In the genomic region with DNA sequence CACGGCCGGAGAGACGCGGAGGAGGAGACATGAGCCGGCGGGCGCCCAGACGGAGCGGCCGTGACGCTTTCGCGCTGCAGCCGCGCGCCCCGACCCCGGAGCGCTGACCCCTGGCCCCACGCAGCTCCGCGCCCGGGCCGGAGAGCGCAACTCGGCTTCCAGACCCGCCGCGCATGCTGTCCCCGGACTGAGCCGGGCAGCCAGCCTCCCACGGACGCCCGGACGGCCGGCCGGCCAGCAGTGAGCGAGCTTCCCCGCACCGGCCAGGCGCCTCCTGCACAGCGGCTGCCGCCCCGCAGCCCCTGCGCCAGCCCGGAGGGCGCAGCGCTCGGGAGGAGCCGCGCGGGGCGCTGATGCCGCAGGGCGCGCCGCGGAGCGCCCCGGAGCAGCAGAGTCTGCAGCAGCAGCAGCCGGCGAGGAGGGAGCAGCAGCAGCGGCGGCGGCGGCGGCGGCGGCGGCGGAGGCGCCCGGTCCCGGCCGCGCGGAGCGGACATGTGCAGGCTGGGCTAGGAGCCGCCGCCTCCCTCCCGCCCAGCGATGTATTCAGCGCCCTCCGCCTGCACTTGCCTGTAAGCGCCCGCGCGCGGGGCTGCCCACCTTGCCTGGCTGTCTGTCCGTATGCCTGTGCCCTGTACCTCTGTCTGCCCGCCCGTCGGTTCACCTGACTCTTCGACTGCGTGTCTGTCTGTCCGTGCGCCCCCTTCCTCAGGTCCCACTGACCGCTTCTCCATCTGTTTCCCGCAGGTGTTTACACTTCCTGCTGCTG, we compare ENCODE assay signal across 8 cellular contexts. TPM values are rescaled to one million over a fixed set of nuclear protein-coding genes. Genes with fewer than 3 reads are reported as not detected.
DNase-seq lines count a peak whose midpoint lies in the region; ATAC-seq and TF ChIP-seq lines count a peak whose summit lies in the region.

No MANE protein-coding gene starts in this region.

- no peaks in the 10 kb centered on the region for H3K9me3 ChIP-seq in BLaER1
- no peaks in the 10 kb centered on the region for H3K9me3 ChIP-seq in IMR-90 (ENCODE audit: control insufficient read depth, insufficient read depth, low read length)
- H3K9me3 ChIP-seq in parathyroid adenoma (ENCODE audit: control insufficient read depth, low read length): no peaks in the 10 kb centered on the region

- no peak overlapping the region for H3K18ac ChIP-seq in IMR-90 (ENCODE audit: low read depth, low read length)

- dilution Hi-C loops in IMR-90 (cut with HindIII; ENCODE audit: low sequenced_read_pairs, unreplicated experiment): no loop called here

- DNase-seq in IMR-90 (peak; percentile 29), glomerular visceral epithelial cell (ENCODE audit: extremely low spot score) (peak; percentile 36), OCI-M1 (lab: John Stamatoyannopoulos, UW) (no peak), middle frontal gyrus (ENCODE audit: extremely low spot score, low spot score) (no peak)
- DNase-seq in activated CD8-positive, alpha-beta memory T cell treated with anti-CD3 and anti-CD28 coated beads, Interleukin-2, amount 50 U/mL, for 48 hours: peak; percentile 65

- 7% methylated on average over 44 of the region's 99 CpGs; no CpG with 5 or more reads in 1 of the 2 experiments for WGBS in IMR-90 (ENCODE audit: extremely low coverage in 2 of 2, insufficient read length in 1 of 2), 2 experiments

- CTCF ChIA-PET in IMR-90 (lab: Yijun Ruan, JAX): interaction anchor here (1.0 to 2.6 kb wide), 13 partner anchors 64 to 492 kb away, joined by 3 to 13 read pairs (median 5); no protein-coding TSS in a partner anchor

- intact Hi-C loops in IMR-90 (cut with micrococcal nuclease): loop anchor here (2.0 to 10.0 kb wide), 4 partner anchors 102 to 767 kb away; a partner anchor contains a TSS

- TF ChIP-seq CTCF in IMR-90 (conservative IDR thresholded peaks at IDR 0.05; ENCODE audit: low read depth, low read length) (peak; percentile 10; the same call in 1 of the 2 replicates), parathyroid adenoma (IDR thresholded peaks at IDR 0.05) (no peak)

- no peak overlapping the region for H2BK120ac ChIP-seq in IMR-90 (ENCODE audit: low read depth, low read length)

- no peak overlapping the region for H2AK9ac ChIP-seq in IMR-90 (replicated peaks; ENCODE audit: low read depth, low read length, poor library complexity)

- ATAC-seq in GM19035 (IDR thresholded peaks at IDR 0.05; ENCODE audit: unreplicated experiment) (peak; percentile 44), IMR-90 (ENCODE audit: low read depth) (peak; percentile 21)

- no peak overlapping the region for H2BK15ac ChIP-seq in IMR-90 (ENCODE audit: low read depth, low read length)

- H3K14ac ChIP-seq in IMR-90 (replicated peaks; ENCODE audit: low read depth, low read length): no peak overlapping the region

- in situ Hi-C loops in IMR-90 (cut with MboI; ENCODE audit: low sequenced_read_pairs): loop anchor here (5.0 to 25.0 kb wide), 4 partner anchors 487 to 867 kb away; a partner anchor contains a TSS

- H3K4me2 ChIP-seq in BLaER1: peak overlapping the region; percentile 100
- peak overlapping the region; percentile 62; the same call in 1 of the 2 replicates for H3K4me2 ChIP-seq in IMR-90 (ENCODE audit: low read depth, low read length)
- H3K4me2 ChIP-seq in parathyroid adenoma (ENCODE audit: low read length): peak overlapping the region; percentile 83

- H4K8ac ChIP-seq in IMR-90 (ENCODE audit: low read depth in 2 of 2, low read length in 2 of 2): no peak overlapping the region

- no peaks in the 10 kb centered on the region for H3K9me1 ChIP-seq in IMR-90 (ENCODE audit: insufficient read depth, low read length)

- peaks cover 87% of the 10 kb centered on the region for H4K20me1 ChIP-seq in BLaER1
- peaks cover 41% of the 10 kb centered on the region for H4K20me1 ChIP-seq in IMR-90 (ENCODE audit: insufficient read depth, low read length)

- no peak overlapping the region for H3K4ac ChIP-seq in IMR-90 (ENCODE audit: low read depth, low read length)

- BruUV-seq in IMR-90 (replicated peaks; lab: Mats Ljungman, UMichigan): no TSS peak

- peak overlapping the region; percentile 48 for H3K9ac ChIP-seq in BLaER1
- no peak overlapping the region for H3K9ac ChIP-seq in IMR-90 (ENCODE audit: low read depth, low read length)
- no peak overlapping the region for H3K9ac ChIP-seq in parathyroid adenoma

- H3K27me3 ChIP-seq in BLaER1 (peaks cover 47% of the 10 kb centered on the region), IMR-90 (ENCODE audit: control insufficient read depth, insufficient read depth, low read length) (no peaks in the 10 kb centered on the region; the same call in 1 of the 2 replicates), parathyroid adenoma (ENCODE audit: control insufficient read depth, insufficient read depth, low read length) (no peaks in the 10 kb centered on the region)

- no peak overlapping the region for H3K56ac ChIP-seq in IMR-90 (ENCODE audit: extremely low read depth, insufficient read depth, low read length)

- H4K91ac ChIP-seq in IMR-90 (ENCODE audit: insufficient read depth, low read depth, low read length): no peak overlapping the region

- POLR2A ChIA-PET in IMR-90 (lab: Charles Lee; ENCODE audit: unreplicated experiment): no interaction called here

- TF ChIP-seq RAD21 in IMR-90 (IDR thresholded peaks at IDR 0.05; ENCODE audit: low read length): peak; percentile 11; the same call in 1 of the 2 replicates

- H2AK5ac ChIP-seq in IMR-90 (ENCODE audit: low read depth, low read length): no peak overlapping the region

- no peak for TF ChIP-seq POLR2A in IMR-90 (IDR thresholded peaks at IDR 0.05; ENCODE audit: low read depth, low read length)

- no peak overlapping the region for H3K27ac ChIP-seq in BLaER1
- no peak overlapping the region for H3K27ac ChIP-seq in IMR-90 (ENCODE audit: insufficient read depth, low read length)
- H3K27ac ChIP-seq in parathyroid adenoma: no peak overlapping the region

- H2BK5ac ChIP-seq in IMR-90 (ENCODE audit: low read depth, low read length, poor library complexity, severe bottlenecking): no peak overlapping the region

- H3K23ac ChIP-seq in IMR-90 (ENCODE audit: low read depth, low read length): no peak overlapping the region

- H3K79me1 ChIP-seq in IMR-90 (ENCODE audit: low read depth in 1 of 2, low read length in 2 of 2): no peaks in the 10 kb centered on the region; a peak in 1 of 4 replicates

- H3K36me3 ChIP-seq in BLaER1 (no peaks in the 10 kb centered on the region), IMR-90 (ENCODE audit: control insufficient read depth, insufficient read depth, low read length) (peaks cover 2% of the 10 kb centered on the region; the same call in 1 of the 2 replicates), parathyroid adenoma (ENCODE audit: control insufficient read depth, insufficient read depth, low read length) (no peaks in the 10 kb centered on the region)

- H2AFZ ChIP-seq in IMR-90 (replicated peaks; ENCODE audit: low read length, poor library complexity) (peak overlapping the region; percentile 56), parathyroid adenoma (peak overlapping the region; percentile 53)

- H3K4me3 ChIP-seq in BLaER1 (peak overlapping the region; percentile 73), IMR-90 (ENCODE audit: insufficient read depth, low read depth, low read length) (peak overlapping the region; percentile 34), parathyroid adenoma (ENCODE audit: low read depth, low read length) (no peak overlapping the region)

- no peak overlapping the region for H2BK20ac ChIP-seq in IMR-90 (ENCODE audit: low read depth, low read length)

- no peak overlapping the region for H4K5ac ChIP-seq in IMR-90 (ENCODE audit: low read depth, low read length)

- H3K4me1 ChIP-seq in BLaER1: peaks cover 23% of the 10 kb centered on the region
- peaks cover 2% of the 10 kb centered on the region; the same call in 1 of the 2 replicates for H3K4me1 ChIP-seq in IMR-90 (ENCODE audit: control insufficient read depth, insufficient read depth, low read length)
- peaks cover 12% of the 10 kb centered on the region for H3K4me1 ChIP-seq in parathyroid adenoma

- no peaks in the 10 kb centered on the region for H3K79me2 ChIP-seq in parathyroid adenoma

TF ChIP-seq in IMR-90, 13 proteins besides CTCF, POLR2A, EP300 and RAD21 (continues in another document):
- TF ChIP-seq MAZ (IDR thresholded peaks at IDR 0.05; ENCODE audit: borderline replicate concordance, low read depth, low read length) (no peak), BHLHE40 (IDR thresholded peaks at IDR 0.05; ENCODE audit: low read depth, low read length) (no peak), MXI1 (IDR thresholded peaks at IDR 0.05; ENCODE audit: borderline replicate concordance, low read depth, low read length) (no peak), MAFK (IDR thresholded peaks at IDR 0.05; ENCODE audit: low read depth, low read length) (no peak), RFX5 (IDR thresholded peaks at IDR 0.05; ENCODE audit: low read depth, low read length) (no peak), CEBPB (IDR thresholded peaks at IDR 0.05; ENCODE audit: low read depth, low read length) (no peak), FOS (IDR thresholded peaks at IDR 0.05; ENCODE audit: low read depth, low read length) (no peak), RCOR1 (IDR thresholded peaks at IDR 0.05; ENCODE audit: insufficient replicate concordance, low read length) (no peak), CHD1 (IDR thresholded peaks at IDR 0.05; ENCODE audit: low read depth, low read length) (no peak), NFE2L2 (IDR thresholded peaks at IDR 0.05; ENCODE audit: low read depth, low read length) (no peak)
- TF ChIP-seq, protein P1, sequence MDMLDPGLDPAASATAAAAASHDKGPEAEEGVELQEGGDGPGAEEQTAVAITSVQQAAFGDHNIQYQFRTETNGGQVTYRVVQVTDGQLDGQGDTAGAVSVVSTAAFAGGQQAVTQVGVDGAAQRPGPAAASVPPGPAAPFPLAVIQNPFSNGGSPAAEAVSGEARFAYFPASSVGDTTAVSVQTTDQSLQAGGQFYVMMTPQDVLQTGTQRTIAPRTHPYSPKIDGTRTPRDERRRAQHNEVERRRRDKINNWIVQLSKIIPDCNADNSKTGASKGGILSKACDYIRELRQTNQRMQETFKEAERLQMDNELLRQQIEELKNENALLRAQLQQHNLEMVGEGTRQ (IDR thresholded peaks at IDR 0.05; ENCODE audit: low read depth, low read length): no peak

RNA-seq across cellular contexts. Expression of a gene that starts 0.4 kb away (rescaled TPM):
- total RNA-seq in IMR-90 (2012; rRNA removed): under 0.01 TPM in 1 of 2 replicates, not detected in the other
- polyA plus RNA-seq in IMR-90 (2012; rRNA removed): 0.15 and 0.22 TPM in 2 replicates
- polyA plus RNA-seq in IMR-90 (2012; cell fraction: cytosol; rRNA removed): 0.11 TPM in 1 of 2 replicates, not detected in the other
- polyA plus RNA-seq in IMR-90 (2012; cell fraction: nucleus; rRNA removed; ENCODE audit: low replicate concordance): 0.65 and 0.67 TPM in 2 replicates

RNA-seq across cellular contexts. Expression of a gene that starts 32.2 kb away (rescaled TPM):
- total RNA-seq in IMR-90 (2012; rRNA removed): 856 and 1,596 TPM in 2 replicates
- polyA plus RNA-seq in IMR-90 (2012; rRNA removed): 929 and 3,169 TPM in 2 replicates
- 105 and 178 TPM in 2 replicates for polyA plus RNA-seq in IMR-90 (2012; cell fraction: cytosol; rRNA removed)
- 29.5 and 252 TPM in 2 replicates for polyA plus RNA-seq in IMR-90 (2012; cell fraction: nucleus; rRNA removed; ENCODE audit: low replicate concordance)

Comparison
In these comparisons a context has a peak if more than half of its experiments do, and no peak if none do; other contexts are left out.
1. DNase-seq: peak in IMR-90 (single experiment), activated CD8-positive, alpha-beta memory T cell treated with anti-CD3 and anti-CD28 coated beads, Interleukin-2, amount 50 U/mL, for 48 hours (single experiment) and glomerular visceral epithelial cell (single experiment); none in OCI-M1 (single experiment) and middle frontal gyrus (single experiment).
2. Peak in every context shown above with its lines, with median percentiles within 50 percentile points of each other: H3K4me2 ChIP-seq.